11 cellular contexts compared by ENCODE assay signal in genomic region chr13:90461398-90461797, GRCh38.
"Had no signal": no experiment of that assay in that cellular context is flagged by ENCODE, and none has a peak within 500 bp of the region (broad histone marks: within the 10 kb centered on the region; RNA-seq: fewer than 3 reads in every experiment).

No MANE protein-coding gene starts in this region.

- DNase-seq: GM23248, GOT3, H7, H9, HCEC 1CT, HFFc6 had no signal

- H3K4me2 ChIP-seq: GM23338 had no signal

- H3K36me3 ChIP-seq: HAP-1 had no signal

- H3K9me3 Mint-ChIP-seq: GM23338, H9, HFFc6 had no signal

- H3K4me1 Mint-ChIP-seq: GM23338, H9 had no signal

- FAIRE-seq: H1, H54 had no signal

- H3K9me3 ChIP-seq: HAP-1 had no signal

- H3K27ac ChIP-seq: GM23248 had no signal

- H3K27ac Mint-ChIP-seq: GM23338, HFFc6 had no signal

- ATAC-seq: GM23338, HCT116 had no signal

- H3K9ac ChIP-seq: GM23248 had no signal

- H2AFZ ChIP-seq: GM23248, GM23338 had no signal

- H3K4me3 Mint-ChIP-seq: GM23338, H9, HFFc6 had no signal

- H3K4me3 ChIP-seq: GM23248, GM23338, HAP-1 had no signal

- H3K4me1 ChIP-seq: HAP-1 had no signal
